ENCODE assay signal across 16 cellular contexts in genomic region chr2:65661980-65662653, GRCh38.
DNase-seq lines count a peak whose midpoint lies in the region; ATAC-seq and TF ChIP-seq lines count a peak whose summit lies in the region.
"Had no signal": no experiment of that assay in that cellular context is flagged by ENCODE, and none has a peak within 500 bp of the region (broad histone marks: within the 10 kb centered on the region; RNA-seq: fewer than 3 reads in every experiment).

No MANE protein-coding gene starts in this region.

- intact Hi-C loops in upper lobe of right lung (cut with DNase I), result no loop called here

- peaks cover 8% of the 10 kb centered on the region for H3K36me3 Mint-ChIP-seq in nephron (ENCODE audit: low read depth)
- H3K36me3 Mint-ChIP-seq: immature natural killer cell; naive thymus-derived CD4-positive, alpha-beta T cell had no signal

- no peaks in the 10 kb centered on the region for H3K36me3 ChIP-seq in upper lobe of right lung
- H3K36me3 ChIP-seq: spleen had no signal

- no peaks in the 10 kb centered on the region for H3K4me1 ChIP-seq in upper lobe of right lung
- H3K4me1 ChIP-seq: spleen had no signal

- peaks cover 3% of the 10 kb centered on the region for H3K9me3 Mint-ChIP-seq in nephron
- H3K9me3 Mint-ChIP-seq: immature natural killer cell had no signal

- no peaks in the 10 kb centered on the region for H3K27me3 ChIP-seq in upper lobe of right lung
- H3K27me3 ChIP-seq: spleen had no signal

- peak; percentile 90 for DNase-seq in A172 (ENCODE audit: low spot score)
- DNase-seq in choroid plexus epithelial cell (ENCODE audit: low read depth), result peak; percentile 11
- no peak for DNase-seq in cerebellar cortex (ENCODE audit: low spot score)
- DNase-seq in upper lobe of right lung, result no peak
- DNase-seq: ACHN; activated CD8-positive, alpha-beta T cell treated with anti-CD3 and anti-CD28 coated beads, Interleukin-2, amount 10 ng/mL, durations not matched to agents 7 days and 5 days; activated naive CD4-positive, alpha-beta T cell treated with anti-CD3 and anti-CD28 coated beads for 36 hours; DMS79; immature natural killer cell; naive thymus-derived CD4-positive, alpha-beta T cell; RPMI8226; spleen had no signal

- no peak for TF ChIP-seq RAD21 in Ishikawa (IDR thresholded peaks at IDR 0.05; ENCODE audit: low read depth)

- H3K27me3 Mint-ChIP-seq in nephron (ENCODE audit: low read depth), result peaks cover 20% of the 10 kb centered on the region

- H3K4me3 Mint-ChIP-seq in nephron, result peak overlapping the region; percentile 33 to 55 (median 53)
- H3K4me3 Mint-ChIP-seq: activated CD8-positive, alpha-beta T cell treated with anti-CD3 and anti-CD28 coated beads, Interleukin-2, amount 10 ng/mL, durations not matched to agents 7 days and 5 days; activated naive CD4-positive, alpha-beta T cell treated with anti-CD3 and anti-CD28 coated beads for 36 hours; immature natural killer cell; naive thymus-derived CD4-positive, alpha-beta T cell had no signal

- peak; percentile 81; the same call in 1 of the 2 replicates for TF ChIP-seq EP300 in Ishikawa (IDR thresholded peaks at IDR 0.05; ENCODE audit: borderline replicate concordance)

- peak overlapping the region; percentile 71 to 92 (median 82) for H3K27ac Mint-ChIP-seq in nephron
- H3K27ac Mint-ChIP-seq: activated CD8-positive, alpha-beta T cell treated with anti-CD3 and anti-CD28 coated beads, Interleukin-2, amount 10 ng/mL, durations not matched to agents 7 days and 5 days; activated naive CD4-positive, alpha-beta T cell treated with anti-CD3 and anti-CD28 coated beads for 36 hours; immature natural killer cell; naive thymus-derived CD4-positive, alpha-beta T cell had no signal

- no peaks in the 10 kb centered on the region for H3K9me3 ChIP-seq in upper lobe of right lung

- no peak for TF ChIP-seq CTCF in choroid plexus epithelial cell (conservative IDR thresholded peaks at IDR 0.05; ENCODE audit: low read depth, low read length)
- no peak for TF ChIP-seq CTCF in nephron (IDR thresholded peaks at IDR 0.05; ENCODE audit: unreplicated experiment in 3 of 3)
- TF ChIP-seq CTCF in upper lobe of right lung (IDR thresholded peaks at IDR 0.05), result no peak

- H3K4me3 ChIP-seq in choroid plexus epithelial cell (ENCODE audit: low read depth, low read length) (no peak overlapping the region), upper lobe of right lung (no peak overlapping the region)
- H3K4me3 ChIP-seq: spleen had no signal

- ATAC-seq in GM21825 (IDR thresholded peaks at IDR 0.05; ENCODE audit: unreplicated experiment) (no peak), HG03442 (IDR thresholded peaks at IDR 0.05; ENCODE audit: unreplicated experiment) (no peak), upper lobe of right lung (no peak)
- ATAC-seq: activated CD8-positive, alpha-beta T cell treated with anti-CD3 and anti-CD28 coated beads, Interleukin-2, amount 10 ng/mL, durations not matched to agents 7 days and 5 days; naive thymus-derived CD4-positive, alpha-beta T cell had no signal

- H3K4me1 Mint-ChIP-seq in nephron, result peaks cover 62% of the 10 kb centered on the region
- H3K4me1 Mint-ChIP-seq: immature natural killer cell had no signal

- H3K27ac ChIP-seq in upper lobe of right lung, result no peak overlapping the region
- H3K27ac ChIP-seq: spleen had no signal

TF ChIP-seq in Ishikawa, 13 proteins besides CTCF, POLR2A, EP300 and RAD21:
- TF ChIP-seq EGR1 (IDR thresholded peaks at IDR 0.05) (no peak), CEBPB (IDR thresholded peaks at IDR 0.05) (no peak), ZBTB7A (IDR thresholded peaks at IDR 0.05; ENCODE audit: low read depth) (peak; percentile 59; the same call in 1 of the 2 replicates), TEAD4 (IDR thresholded peaks at IDR 0.05) (peak; percentile 32; the same call in 1 of the 2 replicates), TAF1 (IDR thresholded peaks at IDR 0.05; ENCODE audit: low read depth) (no peak), NFIC (IDR thresholded peaks at IDR 0.05) (peak; percentile 68), FOXM1 (IDR thresholded peaks at IDR 0.05; ENCODE audit: borderline replicate concordance, low read depth) (0 out of 2 replicates have a peak, but pooled peaks have one; percentile 56), TCF12 (IDR thresholded peaks at IDR 0.05; ENCODE audit: low read depth) (peak; percentile 81), YY1 (IDR thresholded peaks at IDR 0.05; ENCODE audit: low read depth) (no peak), REST (IDR thresholded peaks at IDR 0.05; ENCODE audit: low read depth) (no peak), MAX (IDR thresholded peaks at IDR 0.05) (no peak; the same call in 1 of the 2 replicates), USF1 (IDR thresholded peaks at IDR 0.05) (no peak), CREB1 (IDR thresholded peaks at IDR 0.05; ENCODE audit: low read depth) (no peak)

Comparison
In these comparisons a context has a peak if more than half of its experiments do, and no peak if none do; other contexts are left out.
1. DNase-seq: peak in A172 (single experiment) and choroid plexus epithelial cell (single experiment); none in cerebellar cortex (single experiment) and upper lobe of right lung (single experiment).